ENCODE assay signal across 27 cellular contexts in genomic region chr18:61609131-61609530, GRCh38.
"Had no signal": no experiment of that assay in that cellular context is flagged by ENCODE, and none has a peak within 500 bp of the region (broad histone marks: within the 10 kb centered on the region; RNA-seq: fewer than 3 reads in every experiment).

No MANE protein-coding gene starts in this region.

- H3K4me3 ChIP-seq: adrenal gland, heart left ventricle, left lung, lower lobe of right lung, neural progenitor cell, psoas muscle, spleen, transverse colon had no signal

- H3K9ac ChIP-seq: neural progenitor cell, parathyroid adenoma had no signal

- H3K79me2 ChIP-seq: parathyroid adenoma had no signal

- DNase-seq: activated CD4-positive, alpha-beta T cell treated with anti-CD3 and anti-CD28 coated beads for 4 hours; activated CD4-positive, alpha-beta T cell treated with anti-CD3 and anti-CD28 coated beads, Interleukin-2, amount 50 U/mL, for 4 hours; activated naive CD4-positive, alpha-beta T cell; activated T-cell treated with anti-CD3 and anti-CD28 coated beads for 4 hours; activated T-cell treated with anti-CD3 and anti-CD28 coated beads, Interleukin-2, amount 50 U/mL, for 72 hours; adrenal gland; caudate nucleus; effector CD4-positive, alpha-beta T cell; foreskin keratinocyte; heart left ventricle; hypothalamus; kidney glomerular epithelial cell; left lung; lower lobe of right lung; mesenchymal stem cell; natural killer cell; occipital lobe; psoas muscle; spleen; stimulated activated naive CD4-positive, alpha-beta T cell; SW 1271; T-helper 9 cell; transverse colon had no signal

- H3K4me2 ChIP-seq: neural progenitor cell had no signal

- H3K27ac ChIP-seq: foreskin keratinocyte, left lung, lower lobe of right lung, neural progenitor cell, parathyroid adenoma, psoas muscle, spleen, transverse colon, VCaP had no signal

- ATAC-seq: activated T-cell treated with anti-CD3 and anti-CD28 coated beads, Interleukin-2, amount 50 U/mL, for 72 hours; foreskin keratinocyte; heart left ventricle; left lung; lower lobe of right lung; natural killer cell; psoas muscle had no signal

- H2AFZ ChIP-seq: neural progenitor cell, parathyroid adenoma had no signal

- H3K27me3 ChIP-seq: adrenal gland, foreskin keratinocyte, heart left ventricle, transverse colon had no signal

- H3K36me3 ChIP-seq: adrenal gland, heart left ventricle, left lung, lower lobe of right lung, neural progenitor cell, spleen, transverse colon had no signal

- FAIRE-seq: TTC549 had no signal

- H3K9me3 ChIP-seq: adrenal gland, left lung, lower lobe of right lung, psoas muscle, spleen, transverse colon had no signal
